2 cellular contexts compared by ENCODE assay signal in genomic region chr3:55497250-55497649, GRCh38.
TF ChIP-seq lines count a peak whose summit lies in the region.

No MANE protein-coding gene starts in this region.

TF ChIP-seq in IMR-90, 13 proteins besides CTCF, POLR2A, EP300 and RAD21:
- no peak for TF ChIP-seq CHD1 (IDR thresholded peaks at IDR 0.05; ENCODE audit: low read depth, low read length)
- no peak for TF ChIP-seq RCOR1 (IDR thresholded peaks at IDR 0.05; ENCODE audit: insufficient replicate concordance, low read length)
- TF ChIP-seq FOS (IDR thresholded peaks at IDR 0.05; ENCODE audit: low read depth, low read length), result no peak
- no peak for TF ChIP-seq CEBPB (IDR thresholded peaks at IDR 0.05; ENCODE audit: low read depth, low read length)
- TF ChIP-seq ELK1 (IDR thresholded peaks at IDR 0.05; ENCODE audit: borderline replicate concordance, low read depth, low read length), result no peak
- TF ChIP-seq USF2 (IDR thresholded peaks at IDR 0.05; ENCODE audit: low read depth, low read length), result no peak
- TF ChIP-seq RFX5 (IDR thresholded peaks at IDR 0.05; ENCODE audit: low read depth, low read length), result no peak
- no peak for TF ChIP-seq NFE2L2 (IDR thresholded peaks at IDR 0.05; ENCODE audit: low read depth, low read length)
- TF ChIP-seq SMC3 (IDR thresholded peaks at IDR 0.05; ENCODE audit: low read depth, low read length), result no peak
- TF ChIP-seq MAZ (IDR thresholded peaks at IDR 0.05; ENCODE audit: borderline replicate concordance, low read depth, low read length), result no peak
- TF ChIP-seq MAFK (IDR thresholded peaks at IDR 0.05; ENCODE audit: low read depth, low read length), result no peak
- TF ChIP-seq MXI1 (IDR thresholded peaks at IDR 0.05; ENCODE audit: borderline replicate concordance, low read depth, low read length), result no peak
- TF ChIP-seq BHLHE40 (IDR thresholded peaks at IDR 0.05; ENCODE audit: low read depth, low read length), result no peak

TF ChIP-seq in HepG2, 621 proteins besides CTCF, POLR2A, EP300 and RAD21:
- no peak for TF ChIP-seq ZSCAN30 (CRISPR knock-in tag; IDR thresholded peaks at IDR 0.05)
- no peak for TF ChIP-seq ZNF850 (CRISPR knock-in tag; conservative IDR thresholded peaks at IDR 0.05)
- TF ChIP-seq REL (CRISPR knock-in tag; conservative IDR thresholded peaks at IDR 0.05), result no peak
- no peak for TF ChIP-seq SYNCRIP (IDR thresholded peaks at IDR 0.05; ENCODE audit: insufficient read depth, low read depth, low read length)
- TF ChIP-seq ARID4A (CRISPR knock-in tag; IDR thresholded peaks at IDR 0.05; ENCODE audit: borderline replicate concordance), result no peak
- no peak for TF ChIP-seq CBX1 (IDR thresholded peaks at IDR 0.05; ENCODE audit: low read depth)
- no peak for TF ChIP-seq ZNF251 (CRISPR knock-in tag; IDR thresholded peaks at IDR 0.05)
- TF ChIP-seq ZZZ3 (CRISPR knock-in tag; IDR thresholded peaks at IDR 0.05; ENCODE audit: borderline replicate concordance), result no peak
- no peak for TF ChIP-seq KLF6 (CRISPR knock-in tag; IDR thresholded peaks at IDR 0.05)
- TF ChIP-seq ATRX (CRISPR knock-in tag; IDR thresholded peaks at IDR 0.05; ENCODE audit: borderline replicate concordance), result no peak
- no peak for TF ChIP-seq NFE2L2 (IDR thresholded peaks at IDR 0.05; ENCODE audit: low read length)
- no peak for TF ChIP-seq ONECUT2 (CRISPR knock-in tag; IDR thresholded peaks at IDR 0.05)
- TF ChIP-seq LBX2 (CRISPR knock-in tag; IDR thresholded peaks at IDR 0.05; ENCODE audit: borderline replicate concordance), result no peak
- no peak for TF ChIP-seq TBX3 (IDR thresholded peaks at IDR 0.05; ENCODE audit: borderline replicate concordance)
- TF ChIP-seq ZNF841 (CRISPR knock-in tag; IDR thresholded peaks at IDR 0.05; ENCODE audit: borderline replicate concordance), result no peak
- no peak for TF ChIP-seq ZNF674 (CRISPR knock-in tag; IDR thresholded peaks at IDR 0.05; ENCODE audit: low read depth)
